12 cellular contexts compared by ENCODE assay signal in genomic region chr1:31759266-31760023, GRCh38. TPM values are rescaled to one million over a fixed set of nuclear protein-coding genes. Genes with fewer than 3 reads are reported as not detected.
A peak's percentile ranks its signal among the peaks of the same experiment; 100 is the strongest.
DNase-seq lines count a peak whose midpoint lies in the region; ATAC-seq and TF ChIP-seq lines count a peak whose summit lies in the region.
"Had no signal": no experiment of that assay in that cellular context is flagged by ENCODE, and none has a peak within 500 bp of the region (broad histone marks: within the 10 kb centered on the region; RNA-seq: fewer than 3 reads in every experiment).

No MANE protein-coding gene starts in this region.

- no peak for DNase-seq in activated CD4-positive, alpha-beta T cell treated with anti-CD3 and anti-CD28 coated beads, Interleukin-2, amount 10 ng/mL, durations not matched to agents 7 days and 5 days
- DNase-seq in activated CD4-positive, alpha-beta T cell treated with anti-CD3 and anti-CD28 coated beads for 1 hour, result no peak
- DNase-seq in endodermal cell (peak; percentile 75), retina (peak; percentile 56), upper lobe of right lung (no peak), NCI-H1105 (lab: John Stamatoyannopoulos, UW) (no peak)
- DNase-seq: anterior cingulate cortex, heart left ventricle, NCI-H1694 treated with DMSO at 0.1 percent for 48 hours had no signal

- peak overlapping the region; percentile 77 for H3K4me2 ChIP-seq in Loucy (ENCODE audit: low read depth, low read length, poor library complexity, severe bottlenecking)

- H3K9me2 ChIP-seq in Loucy (replicated peaks; ENCODE audit: low read depth, low read length), result no peaks in the 10 kb centered on the region

- H3K4me3 ChIP-seq in Loucy (ENCODE audit: low read length, poor library complexity, severe bottlenecking), result no peak overlapping the region
- H3K4me3 ChIP-seq in endodermal cell (ENCODE audit: low read length), result peak overlapping the region; percentile 82
- H3K4me3 ChIP-seq in upper lobe of right lung, result no peak overlapping the region

- peaks cover 40% of the 10 kb centered on the region for H3K27me3 Mint-ChIP-seq in activated CD4-positive, alpha-beta T cell treated with anti-CD3 and anti-CD28 coated beads, Interleukin-2, amount 10 ng/mL, durations not matched to agents 7 days and 5 days
- peaks cover 23% of the 10 kb centered on the region for H3K27me3 Mint-ChIP-seq in endodermal cell (ENCODE audit: insufficient read depth)

- H3K36me3 ChIP-seq in Loucy (ENCODE audit: insufficient read depth, low read length), result no peaks in the 10 kb centered on the region
- no peaks in the 10 kb centered on the region for H3K36me3 ChIP-seq in endodermal cell (ENCODE audit: control insufficient read depth, insufficient read depth, low read length)
- H3K36me3 ChIP-seq in upper lobe of right lung, result no peaks in the 10 kb centered on the region
- H3K36me3 ChIP-seq: heart left ventricle, thoracic aorta had no signal

- H3K9ac ChIP-seq in Loucy (ENCODE audit: low read depth, low read length, poor library complexity, severe bottlenecking) (no peak overlapping the region), endodermal cell (ENCODE audit: extremely low read depth, low read length, poor library complexity, severe bottlenecking) (no peak overlapping the region)

- H3K9me3 Mint-ChIP-seq in activated CD4-positive, alpha-beta T cell treated with anti-CD3 and anti-CD28 coated beads, Interleukin-2, amount 10 ng/mL, durations not matched to agents 7 days and 5 days, result no peaks in the 10 kb centered on the region
- H3K9me3 Mint-ChIP-seq in endodermal cell, result no peaks in the 10 kb centered on the region

- H4K20me1 ChIP-seq in Loucy (ENCODE audit: insufficient read depth, low read length, poor library complexity, severe bottlenecking), result peaks cover 8% of the 10 kb centered on the region

- H3F3A ChIP-seq in Loucy (ENCODE audit: low read depth), result no peaks in the 10 kb centered on the region

- TF ChIP-seq CTCF in Loucy (conservative IDR thresholded peaks at IDR 0.05; ENCODE audit: low read length) (peak; percentile 25; the same call in 1 of the 2 replicates), endodermal cell (conservative IDR thresholded peaks at IDR 0.05) (peak; percentile 60), upper lobe of right lung (IDR thresholded peaks at IDR 0.05) (no peak)

- peak overlapping the region; percentile 53 for H3K4me3 Mint-ChIP-seq in activated CD4-positive, alpha-beta T cell treated with anti-CD3 and anti-CD28 coated beads, Interleukin-2, amount 10 ng/mL, durations not matched to agents 7 days and 5 days
- H3K4me3 Mint-ChIP-seq in endodermal cell, result peak overlapping the region; percentile 59

- no peaks in the 10 kb centered on the region for H3K9me3 ChIP-seq in Loucy (ENCODE audit: insufficient read depth, low read depth, low read length)
- H3K9me3 ChIP-seq in endodermal cell (ENCODE audit: control insufficient read depth, low read length), result no peaks in the 10 kb centered on the region
- H3K9me3 ChIP-seq in upper lobe of right lung, result no peaks in the 10 kb centered on the region
- H3K9me3 ChIP-seq: heart left ventricle, thoracic aorta had no signal

- H3K4me1 ChIP-seq in Loucy (ENCODE audit: insufficient read depth, low read length, poor library complexity, severe bottlenecking) (peaks cover 26% of the 10 kb centered on the region), endodermal cell (ENCODE audit: control insufficient read depth, insufficient read depth, low read length) (peaks cover 14% of the 10 kb centered on the region), upper lobe of right lung (peaks cover 16% of the 10 kb centered on the region)

- H3K79me2 ChIP-seq in Loucy (ENCODE audit: insufficient read depth, low read length), result no peaks in the 10 kb centered on the region

- POLR2A ChIA-PET in activated CD4-positive, alpha-beta T cell treated with anti-CD3 and anti-CD28 coated beads, Interleukin-2, amount 10 ng/mL, durations not matched to agents 7 days and 5 days (lab: Charles Lee), result no interaction called here

- H3K4me1 Mint-ChIP-seq in activated CD4-positive, alpha-beta T cell treated with anti-CD3 and anti-CD28 coated beads, Interleukin-2, amount 10 ng/mL, durations not matched to agents 7 days and 5 days, result peaks cover 23% of the 10 kb centered on the region
- H3K4me1 Mint-ChIP-seq in endodermal cell, result peaks cover 15% of the 10 kb centered on the region

- no peak for TF ChIP-seq POLR2A in GM18505 (IDR thresholded peaks at IDR 0.05; ENCODE audit: borderline replicate concordance, extremely low read depth, insufficient read depth, insufficient read length)

- CTCF ChIA-PET in activated CD4-positive, alpha-beta T cell treated with anti-CD3 and anti-CD28 coated beads, Interleukin-2, amount 10 ng/mL, durations not matched to agents 7 days and 5 days (lab: Charles Lee), result interaction anchor here (1.0 to 8.4 kb wide), 5 partner anchors 9 to 56 kb away, joined by 3 to 44 read pairs (median 4); partner anchors contain the start of gene COL16A1

- no peak for ATAC-seq in upper lobe of right lung
- no peak for ATAC-seq in GM18505 (IDR thresholded peaks at IDR 0.05; ENCODE audit: unreplicated experiment)
- ATAC-seq: heart left ventricle had no signal

- intact Hi-C loops in upper lobe of right lung (cut with DNase I), result no loop called here

- H3K27ac ChIP-seq in endodermal cell (ENCODE audit: low read depth, low read length) (peak overlapping the region; percentile 1), upper lobe of right lung (no peak overlapping the region)
- H3K27ac ChIP-seq: heart left ventricle, thoracic aorta had no signal

- H3K27me3 ChIP-seq in Loucy (ENCODE audit: insufficient read depth, low read length, poor library complexity, severe bottlenecking), result no peaks in the 10 kb centered on the region
- peaks cover 14% of the 10 kb centered on the region for H3K27me3 ChIP-seq in endodermal cell (ENCODE audit: control insufficient read depth, insufficient read depth, low read length, poor library complexity, severe bottlenecking)
- H3K27me3 ChIP-seq in upper lobe of right lung, result peaks cover 17% of the 10 kb centered on the region

- H2AFZ ChIP-seq in Loucy (ENCODE audit: low read length), result no peak overlapping the region

- H3K27ac Mint-ChIP-seq in activated CD4-positive, alpha-beta T cell treated with anti-CD3 and anti-CD28 coated beads, Interleukin-2, amount 10 ng/mL, durations not matched to agents 7 days and 5 days, result no peak overlapping the region
- no peak overlapping the region for H3K27ac Mint-ChIP-seq in endodermal cell

- 66 to 72% methylated on average over 6 to 10 of the region's 10 CpGs for WGBS in endodermal cell (ENCODE audit: insufficient coverage in 1 of 2, insufficient read length in 1 of 2), 2 experiments

- H3K36me3 Mint-ChIP-seq in activated CD4-positive, alpha-beta T cell treated with anti-CD3 and anti-CD28 coated beads, Interleukin-2, amount 10 ng/mL, durations not matched to agents 7 days and 5 days (ENCODE audit: low read depth), result no peaks in the 10 kb centered on the region
- H3K36me3 Mint-ChIP-seq in endodermal cell (ENCODE audit: low read depth), result no peaks in the 10 kb centered on the region

RNA-seq across cellular contexts. Expression of gene ADGRB2, which starts 4.7 kb away (rescaled TPM):
- under 1 TPM; 0.27 to 0.31 TPM for total RNA-seq in activated CD4-positive, alpha-beta T cell treated with anti-CD3 and anti-CD28 coated beads, Interleukin-2, amount 10 ng/mL, durations not matched to agents 7 days and 5 days
- total RNA-seq in endodermal cell (10 to 100 TPM; 13.1 to 22.7 TPM), upper lobe of right lung (0.69 TPM)
- 37.3 TPM for polyA plus RNA-seq in endodermal cell (2013, experiment 1 of 2)
- 34.7 TPM for polyA plus RNA-seq in endodermal cell (2013, experiment 2 of 2)

RNA-seq across cellular contexts. Expression of gene COL16A1, which starts 55.6 kb away (rescaled TPM):
- not detected for total RNA-seq in activated CD4-positive, alpha-beta T cell treated with anti-CD3 and anti-CD28 coated beads, Interleukin-2, amount 10 ng/mL, durations not matched to agents 7 days and 5 days
- total RNA-seq in endodermal cell (1 to 10 TPM; 7.4 to 9.9 TPM), upper lobe of right lung (28.9 TPM)
- polyA plus RNA-seq in endodermal cell (2013, experiment 1 of 2), result 3.6 TPM
- polyA plus RNA-seq in endodermal cell (2013, experiment 2 of 2), result 2.7 TPM

RNA-seq across cellular contexts. Expression of gene SPOCD1, which starts 56.4 kb away (rescaled TPM):
- under 1 TPM; 0.08 to 0.25 TPM for total RNA-seq in activated CD4-positive, alpha-beta T cell treated with anti-CD3 and anti-CD28 coated beads, Interleukin-2, amount 10 ng/mL, durations not matched to agents 7 days and 5 days
- total RNA-seq in endodermal cell (1 to 10 TPM; 2.0 to 3.1 TPM), upper lobe of right lung (31.4 TPM)
- polyA plus RNA-seq in endodermal cell (2013, experiment 1 of 2), result 1.00 TPM
- 1.4 TPM for polyA plus RNA-seq in endodermal cell (2013, experiment 2 of 2)

Comparison
In these comparisons a context has a peak if more than half of its experiments do, and no peak if none do; other contexts are left out.
1. DNase-seq: peak in endodermal cell (single experiment) and retina (single experiment); none in activated CD4-positive, alpha-beta T cell treated with anti-CD3 and anti-CD28 coated beads, Interleukin-2, amount 10 ng/mL, durations not matched to agents 7 days and 5 days (single experiment), activated CD4-positive, alpha-beta T cell treated with anti-CD3 and anti-CD28 coated beads for 1 hour (single experiment), upper lobe of right lung (single experiment) and NCI-H1105 (single experiment).
2. RNA of gene COL16A1, which starts 55.6 kb away (total RNA-seq): 28.9 TPM in upper lobe of right lung (single experiment) and 7.4 to 9.9 TPM in endodermal cell; not detected in activated CD4-positive, alpha-beta T cell treated with anti-CD3 and anti-CD28 coated beads, Interleukin-2, amount 10 ng/mL, durations not matched to agents 7 days and 5 days; every median in the first group is over 4 times any median in the second.